Comparison of ENCODE assay signal across 23 cellular contexts in genomic region chr1:184623404-184623803, GRCh38.
DNase-seq lines count a peak whose midpoint lies in the region; ATAC-seq and TF ChIP-seq lines count a peak whose summit lies in the region.
"Had no signal": no experiment of that assay in that cellular context is flagged by ENCODE, and none has a peak within 500 bp of the region (broad histone marks: within the 10 kb centered on the region; RNA-seq: fewer than 3 reads in every experiment).

No MANE protein-coding gene starts in this region.

- H3K27me3 ChIP-seq in right atrium auricular region (no peaks in the 10 kb centered on the region), lower lobe of right lung (ENCODE audit: low read depth) (no peaks in the 10 kb centered on the region), stomach (no peaks in the 10 kb centered on the region), mesendoderm (ENCODE audit: insufficient read depth, low read length, poor library complexity) (no peaks in the 10 kb centered on the region)
- H3K27me3 ChIP-seq: BE2C had no signal

- H3K4ac ChIP-seq in mesendoderm (ENCODE audit: low read depth, low read length) = no peak overlapping the region

- H3K27ac ChIP-seq in right atrium auricular region (peak overlapping the region; percentile 85 to 96), lower lobe of right lung (peak overlapping the region; percentile 38), stomach (peak overlapping the region in 4 of 5 donors; percentile 82 to 93 (median 84)), mesendoderm (ENCODE audit: low read depth, low read length) (no peak overlapping the region)
- H3K27ac ChIP-seq: GM23248 had no signal

- no peak overlapping the region for H4K8ac ChIP-seq in mesendoderm (ENCODE audit: low read depth, low read length)

- no peak overlapping the region for H4K5ac ChIP-seq in mesendoderm (ENCODE audit: low read length)

- no peak for TF ChIP-seq POLR2A in stomach (IDR thresholded peaks at IDR 0.05)

- no peak for TF ChIP-seq EP300 in stomach (IDR thresholded peaks at IDR 0.05)

- peaks cover 0 to 74% of the 10 kb centered on the region in 2 donors for H3K4me1 ChIP-seq in right atrium auricular region
- H3K4me1 ChIP-seq in lower lobe of right lung = peaks cover 29% of the 10 kb centered on the region
- peaks cover 26 to 72% (median 46%) of the 10 kb centered on the region in 4 donors for H3K4me1 ChIP-seq in stomach
- no peaks in the 10 kb centered on the region for H3K4me1 ChIP-seq in mesendoderm (ENCODE audit: control insufficient read depth, low read depth, low read length)

- no peak overlapping the region for H2BK15ac ChIP-seq in mesendoderm (replicated peaks; ENCODE audit: low read depth)

- no peak overlapping the region for H3K4me2 ChIP-seq in mesendoderm (ENCODE audit: low read length)

- ATAC-seq in lower lobe of right lung (no peak), GM21529 (IDR thresholded peaks at IDR 0.05; ENCODE audit: unreplicated experiment) (no peak)
- ATAC-seq: activated CD4-positive, CD25-positive, alpha-beta regulatory T cell treated with anti-CD3 and anti-CD28 coated beads, Interleukin-2, amount 50 U/mL, for 24 hours; activated CD8-positive, alpha-beta T cell treated with anti-CD3 and anti-CD28 coated beads for 36 hours; GM12878 had no signal

- H3K79me1 ChIP-seq in mesendoderm (ENCODE audit: low read length) = no peaks in the 10 kb centered on the region

- no peak overlapping the region for H3K9ac ChIP-seq in mesendoderm (ENCODE audit: low read length)
- H3K9ac ChIP-seq: GM23248 had no signal

- no peak overlapping the region for H2BK120ac ChIP-seq in mesendoderm (ENCODE audit: low read depth, low read length)

- H3K4me3 ChIP-seq in right atrium auricular region (no peak overlapping the region), lower lobe of right lung (no peak overlapping the region), stomach (no peak overlapping the region), mesendoderm (ENCODE audit: low read length) (no peak overlapping the region)
- H3K4me3 ChIP-seq: GM12878, GM23248 had no signal

- H3K18ac ChIP-seq in mesendoderm (ENCODE audit: low read length) = no peak overlapping the region

- WGBS in stomach, 5 donors = 80 to 91% (median 89%) methylated on average over 4 of the region's 4 CpGs
- WGBS in mesendoderm (ENCODE audit: extremely low coverage, insufficient coverage, low lambda C conversion rate) = no CpG with 5 or more reads among the region's 4 CpGs

- no peak overlapping the region for H3K23ac ChIP-seq in mesendoderm (ENCODE audit: low read length)

- no peak for TF ChIP-seq CTCF in right atrium auricular region (IDR thresholded peaks at IDR 0.05)
- no peak for TF ChIP-seq CTCF in lower lobe of right lung (IDR thresholded peaks at IDR 0.05)
- no peak for TF ChIP-seq CTCF in stomach (IDR thresholded peaks at IDR 0.05)

- H3K9me3 ChIP-seq in right atrium auricular region (no peaks in the 10 kb centered on the region), lower lobe of right lung (no peaks in the 10 kb centered on the region), stomach (no peaks in the 10 kb centered on the region)
- H3K9me3 ChIP-seq: BE2C had no signal

- intact Hi-C loops in cardiac septum (cut with DNase I) (loop anchor here (10.0 kb wide), 1 partner anchor 139 kb away; no protein-coding TSS in a partner anchor), lower lobe of right lung (cut with DNase I) (no loop called here), stomach (cut with DNase I; ENCODE audit: low total_unique reads) (no loop called here)

- no peak overlapping the region for H2BK5ac ChIP-seq in mesendoderm (ENCODE audit: low read length)

- H2AK5ac ChIP-seq in mesendoderm (ENCODE audit: low read length) = no peak overlapping the region

- no peaks in the 10 kb centered on the region for H3K79me2 ChIP-seq in mesendoderm (ENCODE audit: control insufficient read depth, insufficient read depth, low read length)

- H3K56ac ChIP-seq in mesendoderm (ENCODE audit: low read length) = no peak overlapping the region

- DNase-seq in right atrium auricular region (ENCODE audit: low spot score) (peak; percentile 21), cardiac septum (ENCODE audit: low spot score) (no peak), lower lobe of right lung (no peak), stomach (no peak), GF-D8 (lab: John Stamatoyannopoulos, UW) (no peak), mesendoderm (no peak), NCI-H187 (lab: John Stamatoyannopoulos, UW) (no peak)
- DNase-seq: activated CD8-positive, alpha-beta T cell treated with anti-CD3 and anti-CD28 coated beads for 36 hours; activated gamma-delta T cell treated with Interleukin-2 at 50 U/mL for 16 hours; activated T-cell treated with anti-CD3 and anti-CD28 coated beads, Interleukin-2, amount 50 U/mL, for 1 hour; BE2C; COR-L47; DMS79; GM23248; head of caudate nucleus; KG1; NCI-H2171 treated with DMSO at 0.1 percent for 48 hours; NCI-H526 treated with DMSO at 0.1 percent for 48 hours; RPMI8226; stimulated activated CD4-positive, alpha-beta T cell treated with anti-CD3 and anti-CD28 coated beads, Interleukin-12 subunit alpha, Interleukin-12 subunit beta, amount 100 ng/mL, for 4 hours had no signal

- H3K36me3 ChIP-seq in right atrium auricular region (no peaks in the 10 kb centered on the region), lower lobe of right lung (no peaks in the 10 kb centered on the region), stomach (peaks cover 0 to 4% (median 0%) of the 10 kb centered on the region in 4 donors), mesendoderm (ENCODE audit: control insufficient read depth, insufficient read depth, low read length) (no peaks in the 10 kb centered on the region)
- H3K36me3 ChIP-seq: BE2C had no signal
